ENCODE assay signal across 8 cellular contexts in genomic region chr18:79964330-79965118, GRCh38. TPM values are rescaled to one million over a fixed set of nuclear protein-coding genes. Genes with fewer than 3 reads are reported as not detected.
A peak's percentile ranks its signal among the peaks of the same experiment; 100 is the strongest.
DNase-seq lines count a peak whose midpoint lies in the region; ATAC-seq, FAIRE-seq and TF ChIP-seq lines count a peak whose summit lies in the region.

HSBP1L1 (plus strand) TSS chr18:79964643; CDS start chr18:79964736, 93 bp downstream.

- ATAC-seq in GM18861 (IDR thresholded peaks at IDR 0.05; ENCODE audit: unreplicated experiment) (peak; percentile 45), HG03066 (IDR thresholded peaks at IDR 0.05; ENCODE audit: low read depth, unreplicated experiment) (peak; percentile 85), omental fat pad (ENCODE audit: low FRiP score) (peak; percentile 71)

- H4K20me1 ChIP-seq in OCI-LY7 (ENCODE audit: insufficient read depth, low read length) = no peaks in the 10 kb centered on the region

- no peak for FAIRE-seq in frontal cortex (lab: Jason Lieb, UNC)

- no TSS peak for BruUV-seq in OCI-LY7 (replicated peaks; lab: Mats Ljungman, UMichigan)

- POLR2A ChIA-PET in OCI-LY7 (lab: Charles Lee) = no interaction called here

- H3K36me3 ChIP-seq in OCI-LY7 (ENCODE audit: insufficient read depth, low read length) = no peaks in the 10 kb centered on the region

- no peaks in the 10 kb centered on the region for H3K9me2 ChIP-seq in OCI-LY7 (ENCODE audit: insufficient read depth, low read length)

- H3K4me2 ChIP-seq in OCI-LY7 (ENCODE audit: low read length) = peak within 1 kb of the TSS; percentile 55

- H2AFZ ChIP-seq in OCI-LY7 (ENCODE audit: low read length) = no peak within 1 kb of the TSS

- DNase-seq in AG09309 (ENCODE audit: low read depth) (no peak), OCI-LY7 (ENCODE audit: low spot score) (peak; percentile 38), frontal cortex (ENCODE audit: low spot score in 2 of 2) (peak; percentile 65 to 73), omental fat pad (ENCODE audit: low spot score) (peak; percentile 24), GOT3 (lab: John Stamatoyannopoulos, UW) (no peak)
- peak in 3 of 4 experiments; percentile 28 to 70 (median 41) for DNase-seq in activated naive CD4-positive, alpha-beta T cell (lab: John Stamatoyannopoulos, UW)

- no peak for TF ChIP-seq CTCF in AG09309 (IDR thresholded peaks at IDR 0.05; ENCODE audit: control insufficient read depth, insufficient read depth, low read depth, low read length, missing control alignments)
- 0 out of 2 replicates have a peak, but pooled peaks have one; percentile 21 for TF ChIP-seq CTCF in OCI-LY7 (conservative IDR thresholded peaks at IDR 0.05; ENCODE audit: low read length)
- no peak for TF ChIP-seq CTCF in omental fat pad (IDR thresholded peaks at IDR 0.05)

- CTCF ChIA-PET in OCI-LY7 (lab: Charles Lee; ENCODE audit: unreplicated experiment) = no interaction called here

- H3K27ac ChIP-seq in OCI-LY7 (ENCODE audit: low read depth, low read length, poor library complexity, severe bottlenecking) = no peak within 1 kb of the TSS

- peak within 1 kb of the TSS; percentile 80 for H3K4me3 ChIP-seq in AG09309 (ENCODE audit: control insufficient read depth, low read depth, low read length)
- H3K4me3 ChIP-seq in OCI-LY7 (ENCODE audit: low read depth, low read length, poor library complexity, severe bottlenecking) = peak within 1 kb of the TSS; percentile 43

- H3K4me1 ChIP-seq in OCI-LY7 (ENCODE audit: insufficient read depth, low read length, poor library complexity, severe bottlenecking) = peaks cover 27% of the 10 kb centered on the region

- intact Hi-C loops in OCI-LY7 (cut with micrococcal nuclease; ENCODE audit: unreplicated experiment) = no loop called here

- H3K9me3 ChIP-seq in OCI-LY7 (ENCODE audit: low read length) = no peaks in the 10 kb centered on the region

- H3K79me2 ChIP-seq in OCI-LY7 (ENCODE audit: insufficient read depth, low read depth, low read length) = no peaks in the 10 kb centered on the region

RNA-seq across cellular contexts. Expression of gene HSBP1L1, which starts in this region (rescaled TPM):
- total RNA-seq in OCI-LY7 (2014; rRNA removed; shearing (Covaris generic)) = not detected in 2 replicates
- total RNA-seq in OCI-LY7 (2022) = not detected in 2 replicates
- 0.82 TPM for total RNA-seq in frontal cortex
- total RNA-seq in omental fat pad = 10 to 100 TPM; 13.2 to 20.1 (median 17.3) TPM

Comparison
In these comparisons a context has a peak if more than half of its experiments do, and no peak if none do; other contexts are left out.
1. Peak in DNase-seq, H3K4me3 ChIP-seq and H3K4me2 ChIP-seq in OCI-LY7; RNA of the gene not detected or under 1 TPM.
2. Peak in DNase-seq in frontal cortex; RNA of the gene not detected or under 1 TPM.
3. DNase-seq: peak in activated naive CD4-positive, alpha-beta T cell (3 of 4) and omental fat pad (single experiment); none in AG09309 (single experiment) and GOT3 (single experiment).
4. Peak in every context shown above with its lines, with median percentiles within 50 percentile points of each other: ATAC-seq.